ENCODE assay signal across 6 cellular contexts in genomic region chr16:6946106-6946505, GRCh38.
"Had no signal": no experiment of that assay in that cellular context is flagged by ENCODE, and none has a peak within 500 bp of the region (broad histone marks: within the 10 kb centered on the region; RNA-seq: fewer than 3 reads in every experiment).

No MANE protein-coding gene starts in this region.

- H3K4me3 ChIP-seq: GM23248, HAP-1 had no signal

- H3K36me3 ChIP-seq: HAP-1 had no signal

- H3K9me3 ChIP-seq: HAP-1 had no signal

- DNase-seq: GM23248, GOT3, H7, HFFc6 had no signal

- H3K27ac ChIP-seq: GM23248, HL-60 had no signal
